Comparison of ENCODE assay signal across 8 cellular contexts in genomic region chr6:41638002-41638800, GRCh38. TPM values are rescaled to one million over a fixed set of nuclear protein-coding genes. Genes with fewer than 3 reads are reported as not detected.
A peak's percentile ranks its signal among the peaks of the same experiment; 100 is the strongest.
DNase-seq lines count a peak whose midpoint lies in the region; ATAC-seq and TF ChIP-seq lines count a peak whose summit lies in the region.

Gene MDFI, plus strand, starts transcription at chr6:41638468. Its CDS starts 282 bp downstream, at chr6:41638750.

- TF ChIP-seq CTCF in epithelial cell of proximal tubule (conservative IDR thresholded peaks at IDR 0.05; ENCODE audit: low read depth, low read length) (no peak), neural progenitor cell (IDR thresholded peaks at IDR 0.05) (no peak)

- peaks cover 38% of the 10 kb centered on the region for H3K27me3 Mint-ChIP-seq in neural progenitor cell (ENCODE audit: insufficient read depth, low read depth)

- H3K4me2 ChIP-seq in BLaER1 treated with 17β-estradiol and CSF1 and Interleukin-3, amounts not matched to agents 10 nM and 100 nM = peak within 1 kb of the TSS; percentile 92 to 99 (median 96)
- H3K4me2 ChIP-seq in neural progenitor cell = peak within 1 kb of the TSS; percentile 95

- peak within 1 kb of the TSS; percentile 43 for H3K27ac Mint-ChIP-seq in neural progenitor cell

- peak within 1 kb of the TSS; percentile 74 to 97 (median 93) for H3K4me3 ChIP-seq in BLaER1 treated with 17β-estradiol and CSF1 and Interleukin-3, amounts not matched to agents 10 nM and 100 nM
- H3K4me3 ChIP-seq in epithelial cell of proximal tubule (ENCODE audit: low read depth, low read length) (peak within 1 kb of the TSS; percentile 31), neural progenitor cell (peak within 1 kb of the TSS; percentile 76)

- peaks cover 53 to 91% (median 90%) of the 10 kb centered on the region in 10 experiments for H3K4me1 ChIP-seq in BLaER1 treated with 17β-estradiol and CSF1 and Interleukin-3, amounts not matched to agents 10 nM and 100 nM
- peaks cover 31% of the 10 kb centered on the region for H3K4me1 ChIP-seq in neural progenitor cell

- peaks cover 6% of the 10 kb centered on the region for H3F3A ChIP-seq in neural progenitor cell (ENCODE audit: low read depth)

- peaks cover 21% of the 10 kb centered on the region for H3K79me2 ChIP-seq in neural progenitor cell (ENCODE audit: low read depth)

- H3K27ac ChIP-seq in BLaER1 treated with 17β-estradiol and CSF1 and Interleukin-3, amounts not matched to agents 10 nM and 100 nM = peak within 1 kb of the TSS; percentile 42 to 91 (median 87); a peak in 20 of 22 replicates
- no peak within 1 kb of the TSS for H3K27ac ChIP-seq in neural progenitor cell

- peak within 1 kb of the TSS; percentile 94 for H3K4me3 Mint-ChIP-seq in neural progenitor cell

- peak within 1 kb of the TSS; percentile 81 to 93 (median 89) for H3K9ac ChIP-seq in BLaER1 treated with 17β-estradiol and CSF1 and Interleukin-3, amounts not matched to agents 10 nM and 100 nM
- H3K9ac ChIP-seq in neural progenitor cell = no peak within 1 kb of the TSS

- ATAC-seq in left lobe of liver (no peak), HG03457 (IDR thresholded peaks at IDR 0.05; ENCODE audit: unreplicated experiment) (no peak)

- H3K4me1 Mint-ChIP-seq in neural progenitor cell = peaks cover 55% of the 10 kb centered on the region

- H3K9me3 ChIP-seq in BLaER1 treated with 17β-estradiol and CSF1 and Interleukin-3, amounts not matched to agents 10 nM and 100 nM (replicated peaks in 1 of 11) = no peaks in the 10 kb centered on the region
- no peaks in the 10 kb centered on the region for H3K9me3 ChIP-seq in neural progenitor cell (ENCODE audit: low read depth)

- H3K36me3 Mint-ChIP-seq in neural progenitor cell = peaks cover 19% of the 10 kb centered on the region

- H3K36me3 ChIP-seq in BLaER1 treated with 17β-estradiol and CSF1 and Interleukin-3, amounts not matched to agents 10 nM and 100 nM = peaks cover 0 to 22% (median 9%) of the 10 kb centered on the region in 11 experiments; a peak in 10 of 22 replicates
- no peaks in the 10 kb centered on the region for H3K36me3 ChIP-seq in neural progenitor cell

- DNase-seq in epithelial cell of proximal tubule (ENCODE audit: low read depth) (no peak), neural progenitor cell (ENCODE audit: low spot score) (peak; percentile 81), NCI-H2029 (lab: John Stamatoyannopoulos, UW) (no peak), left lobe of liver (ENCODE audit: low spot score) (no peak), LoVo (ENCODE audit: low spot score) (no peak)

- H2AFZ ChIP-seq in neural progenitor cell (replicated peaks) = peak within 1 kb of the TSS; percentile 48

- H4K20me1 ChIP-seq in BLaER1 treated with 17β-estradiol and CSF1 and Interleukin-3, amounts not matched to agents 10 nM and 100 nM = peaks cover 0 to 40% (median 32%) of the 10 kb centered on the region in 11 experiments; a peak in 13 of 22 replicates
- H4K20me1 ChIP-seq in neural progenitor cell (ENCODE audit: low read depth) = peaks cover 35% of the 10 kb centered on the region

- H3K27me3 ChIP-seq in BLaER1 treated with 17β-estradiol and CSF1 and Interleukin-3, amounts not matched to agents 10 nM and 100 nM = peaks cover 0 to 10% (median 0%) of the 10 kb centered on the region in 11 experiments; a peak in 3 of 22 replicates
- H3K27me3 ChIP-seq in neural progenitor cell = peaks cover 73% of the 10 kb centered on the region

- no peaks in the 10 kb centered on the region for H3K9me3 Mint-ChIP-seq in neural progenitor cell

TF ChIP-seq in PFSK-1, 5 proteins besides CTCF, POLR2A, EP300 and RAD21:
- TF ChIP-seq FOXP2 (optimal IDR thresholded peaks at IDR 0.05; ENCODE audit: borderline replicate concordance, extremely low read depth, extremely low read length, insufficient read depth) (peak; percentile 24), REST (IDR thresholded peaks at IDR 0.05; ENCODE audit: insufficient read depth in 1 of 2, low read depth in 2 of 2, low read length in 2 of 2) (no peak), TAF1 (IDR thresholded peaks at IDR 0.05; ENCODE audit: borderline replicate concordance, insufficient read depth, low read length) (peak; percentile 20; the same call in 1 of the 2 replicates), POLR2AphosphoS5 (IDR thresholded peaks at IDR 0.05; ENCODE audit: low read depth, low read length) (peak; percentile 54; the same call in 1 of the 2 replicates)

RNA-seq across cellular contexts. Expression of gene MDFI, which starts in this region (rescaled TPM):
- 417 TPM for polyA plus RNA-seq in PFSK-1 (2012; ENCODE audit: insufficient read length, low read depth)
- total RNA-seq in epithelial cell of proximal tubule (48.5 and 61.2 TPM in 2 replicates), neural progenitor cell (ENCODE audit: low replicate concordance) (29.5 and 87.4 TPM in 2 replicates), left lobe of liver (not detected)

Comparison
In these comparisons a context has a peak if more than half of its experiments do, and no peak if none do; other contexts are left out.
1. RNA of gene MDFI (total RNA-seq): 48.5 to 61.2 TPM in epithelial cell of proximal tubule and 29.5 to 87.4 TPM in neural progenitor cell; not detected in left lobe of liver (single experiment); every median in the first group is over 10 times any median in the second.
2. H3K4me3 ChIP-seq: peak in every context shown above with its lines; median percentile 93 in BLaER1 treated with 17β-estradiol and CSF1 and Interleukin-3, amounts not matched to agents 10 nM and 100 nM; 76 in neural progenitor cell; 31 in epithelial cell of proximal tubule.